ENCODE assay signal across 20 cellular contexts in genomic region chrX:39398215-39398972, GRCh38.
A peak's percentile ranks its signal among the peaks of the same experiment; 100 is the strongest.
DNase-seq lines count a peak whose midpoint lies in the region; ATAC-seq and TF ChIP-seq lines count a peak whose summit lies in the region.
"Had no signal": no experiment of that assay in that cellular context is flagged by ENCODE, and none has a peak within 500 bp of the region (broad histone marks: within the 10 kb centered on the region; RNA-seq: fewer than 3 reads in every experiment).

No MANE protein-coding gene starts in this region.

- H3K36me3 Mint-ChIP-seq in brain (no peaks in the 10 kb centered on the region), nephron progenitor cell (ENCODE audit: low read depth) (no peaks in the 10 kb centered on the region)
- peaks cover 1% of the 10 kb centered on the region for H3K36me3 Mint-ChIP-seq in activated naive CD8-positive, alpha-beta T cell treated with anti-CD3 and anti-CD28 coated beads, Interleukin-2, amount 50 U/mL, for 24 hours (ENCODE audit: low read depth)

- H3K4me1 Mint-ChIP-seq in brain (peaks cover 47% of the 10 kb centered on the region), nephron progenitor cell (peaks cover 25% of the 10 kb centered on the region)
- H3K4me1 Mint-ChIP-seq in activated naive CD8-positive, alpha-beta T cell treated with anti-CD3 and anti-CD28 coated beads, Interleukin-2, amount 50 U/mL, for 24 hours: peaks cover 28% of the 10 kb centered on the region
- H3K4me1 Mint-ChIP-seq: activated CD4-positive, alpha-beta memory T cell treated with anti-CD3 and anti-CD28 coated beads, Interleukin-2, amount 10 ng/mL, durations not matched to agents 7 days and 5 days; T-helper 17 cell had no signal

- no peak overlapping the region for H3K4me3 Mint-ChIP-seq in brain
- H3K4me3 Mint-ChIP-seq in nephron progenitor cell: no peak overlapping the region
- H3K4me3 Mint-ChIP-seq in activated naive CD8-positive, alpha-beta T cell treated with anti-CD3 and anti-CD28 coated beads, Interleukin-2, amount 50 U/mL, for 24 hours: no peak overlapping the region
- H3K4me3 Mint-ChIP-seq: activated CD4-positive, alpha-beta memory T cell treated with anti-CD3 and anti-CD28 coated beads, Interleukin-2, amount 10 ng/mL, durations not matched to agents 7 days and 5 days; activated naive CD4-positive, alpha-beta T cell treated with anti-CD3 and anti-CD28 coated beads for 36 hours; CD4-positive, alpha-beta T cell; T-helper 17 cell had no signal

- H3K27me3 Mint-ChIP-seq in brain (peaks cover 12% of the 10 kb centered on the region), nephron progenitor cell (ENCODE audit: low read depth, poor library complexity) (peaks cover 16% of the 10 kb centered on the region)
- no peaks in the 10 kb centered on the region for H3K27me3 Mint-ChIP-seq in activated naive CD8-positive, alpha-beta T cell treated with anti-CD3 and anti-CD28 coated beads, Interleukin-2, amount 50 U/mL, for 24 hours
- H3K27me3 Mint-ChIP-seq: activated CD4-positive, alpha-beta memory T cell treated with anti-CD3 and anti-CD28 coated beads, Interleukin-2, amount 10 ng/mL, durations not matched to agents 7 days and 5 days; CD4-positive, alpha-beta T cell; T-helper 17 cell had no signal

- no peak for ATAC-seq in activated naive CD8-positive, alpha-beta T cell treated with anti-CD3 and anti-CD28 coated beads, Interleukin-2, amount 50 U/mL, for 24 hours
- no peak for ATAC-seq in omental fat pad (ENCODE audit: low FRiP score)
- ATAC-seq: stimulated activated naive CD8-positive, alpha-beta T cell treated with anti-CD3 and anti-CD28 coated beads, Interleukin-15, Interleukin-2, amounts not matched to agents 100 U/mL and 50 U/mL, for 24 hours; T-helper 17 cell had no signal

- H3K9me3 Mint-ChIP-seq in brain (peaks cover 0 to 2% (median 0%) of the 10 kb centered on the region in 5 experiments), nephron progenitor cell (peaks cover 17% of the 10 kb centered on the region)
- peaks cover 4% of the 10 kb centered on the region for H3K9me3 Mint-ChIP-seq in activated naive CD8-positive, alpha-beta T cell treated with anti-CD3 and anti-CD28 coated beads, Interleukin-2, amount 50 U/mL, for 24 hours
- H3K9me3 Mint-ChIP-seq: activated CD4-positive, alpha-beta memory T cell treated with anti-CD3 and anti-CD28 coated beads, Interleukin-2, amount 10 ng/mL, durations not matched to agents 7 days and 5 days; activated naive CD4-positive, alpha-beta T cell treated with anti-CD3 and anti-CD28 coated beads for 36 hours; CD4-positive, alpha-beta T cell had no signal

- TF ChIP-seq CTCF in brain (conservative IDR thresholded peaks at IDR 0.05) (no peak), nephron progenitor cell (IDR thresholded peaks at IDR 0.05) (no peak), omental fat pad (IDR thresholded peaks at IDR 0.05) (no peak)

- H3K27ac Mint-ChIP-seq in brain (peak overlapping the region in 3 of 5 experiments; percentile 33 to 86 (median 64)), nephron progenitor cell (peak overlapping the region; percentile 50)
- H3K27ac Mint-ChIP-seq in activated naive CD8-positive, alpha-beta T cell treated with anti-CD3 and anti-CD28 coated beads, Interleukin-2, amount 50 U/mL, for 24 hours: no peak overlapping the region
- H3K27ac Mint-ChIP-seq: activated CD4-positive, alpha-beta memory T cell treated with anti-CD3 and anti-CD28 coated beads, Interleukin-2, amount 10 ng/mL, durations not matched to agents 7 days and 5 days; activated naive CD4-positive, alpha-beta T cell treated with anti-CD3 and anti-CD28 coated beads for 36 hours; CD4-positive, alpha-beta T cell; T-helper 17 cell had no signal

- DNase-seq in COR-L47 (lab: John Stamatoyannopoulos, UW) (peak; percentile 54), NCI-H1105 (lab: John Stamatoyannopoulos, UW) (peak; percentile 16), nephron progenitor cell (no peak), C1 segment of cervical spinal cord (lab: John Stamatoyannopoulos, UW) (no peak), omental fat pad (ENCODE audit: low spot score) (no peak), SKM-1 treated with dmso at 0.1 percent for 144 hours (lab: John Stamatoyannopoulos, UW; ENCODE audit: unreplicated experiment) (no peak)
- DNase-seq in activated naive CD8-positive, alpha-beta T cell treated with anti-CD3 and anti-CD28 coated beads, Interleukin-2, amount 50 U/mL, for 24 hours: no peak
- DNase-seq: activated CD4-positive, alpha-beta memory T cell treated with anti-CD3 and anti-CD28 coated beads, Interleukin-2, amount 10 ng/mL, durations not matched to agents 7 days and 5 days; activated naive CD4-positive, alpha-beta T cell treated with anti-CD3 and anti-CD28 coated beads for 36 hours; CD4-positive, alpha-beta T cell; cerebellar nuclear complex; DND-41; effector CD4-positive, alpha-beta T cell; esophagus squamous epithelium; HCEC 1CT; NCI-H1930; NCI-H526; stimulated activated naive CD8-positive, alpha-beta T cell treated with anti-CD3 and anti-CD28 coated beads, Interleukin-15, Interleukin-2, amounts not matched to agents 100 U/mL and 50 U/mL, for 24 hours; T-helper 17 cell had no signal

Comparison
In these comparisons a context has a peak if more than half of its experiments do, and no peak if none do; other contexts are left out.
1. DNase-seq: peak in COR-L47 (single experiment) and NCI-H1105 (single experiment); none in nephron progenitor cell (single experiment), C1 segment of cervical spinal cord (0 of 14), activated naive CD8-positive, alpha-beta T cell treated with anti-CD3 and anti-CD28 coated beads, Interleukin-2, amount 50 U/mL, for 24 hours (single experiment), omental fat pad (single experiment) and SKM-1 treated with dmso at 0.1 percent for 144 hours (single experiment).